Comparison of ENCODE assay signal across 10 cellular contexts in genomic region chr6:107786709-107787588, GRCh38. TPM values are rescaled to one million over a fixed set of nuclear protein-coding genes. Genes with fewer than 3 reads are reported as not detected.
DNase-seq lines count a peak whose midpoint lies in the region; ATAC-seq lines count a peak whose summit lies in the region.
"Had no signal": no experiment of that assay in that cellular context is flagged by ENCODE, and none has a peak within 500 bp of the region (broad histone marks: within the 10 kb centered on the region; RNA-seq: fewer than 3 reads in every experiment).

No MANE protein-coding gene starts in this region.

- in situ Hi-C loops in G401 (cut with HindIII; ENCODE audit: low sequenced_read_pairs): no loop called here

- DNase-seq in NCI-H2171 treated with DMSO at 0.1 percent for 48 hours (lab: John Stamatoyannopoulos, UW) (peak; percentile 54), islet precursor cell (peak; percentile 41), cortex of kidney (lab: John Stamatoyannopoulos, UW) (no peak), hepatic stellate cell (ENCODE audit: low spot score) (no peak), G401 (ENCODE audit: low spot score) (no peak), DMS153 treated with DMSO at 0.1 percent for 48 hours (lab: John Stamatoyannopoulos, UW; ENCODE audit: unreplicated experiment) (no peak)

- ATAC-seq in GM18498 (IDR thresholded peaks at IDR 0.05; ENCODE audit: unreplicated experiment) (peak; percentile 83), GM21723 (IDR thresholded peaks at IDR 0.05; ENCODE audit: unreplicated experiment) (peak; percentile 81)

RNA-seq across cellular contexts. Expression of gene SCML4, which starts 37.2 kb away (rescaled TPM):
- total RNA-seq in G401 (2014; rRNA removed; shearing (Covaris generic)): 3.6 TPM in 1 of 2 replicates, not detected in the other
- total RNA-seq: chondrocyte, kidney epithelial cell had no signal

Comparison
In these comparisons a context has a peak if more than half of its experiments do, and no peak if none do; other contexts are left out.
1. DNase-seq: peak in NCI-H2171 treated with DMSO at 0.1 percent for 48 hours (single experiment) and islet precursor cell (single experiment); none in cortex of kidney (single experiment), hepatic stellate cell (single experiment), G401 (single experiment) and DMS153 treated with DMSO at 0.1 percent for 48 hours (single experiment).